ENCODE assay signal across 7 cellular contexts in genomic region chr6:125153541-125154183, GRCh38. TPM values are rescaled to one million over a fixed set of nuclear protein-coding genes. Genes with fewer than 3 reads are reported as not detected.
DNase-seq lines count a peak whose midpoint lies in the region; ATAC-seq and TF ChIP-seq lines count a peak whose summit lies in the region.

Gene TPD52L1, plus strand, starts transcription at chr6:125153773. Its CDS starts 179 bp downstream, at chr6:125153952.

- peak; percentile 87 for TF ChIP-seq CTCF in choroid plexus epithelial cell (conservative IDR thresholded peaks at IDR 0.05; ENCODE audit: low read depth, low read length)
- TF ChIP-seq CTCF in kidney epithelial cell (IDR thresholded peaks at IDR 0.05; ENCODE audit: insufficient read depth, low read length, poor library complexity, severe bottlenecking) = peak; percentile 97

- no peaks in the 10 kb centered on the region for H3K36me3 ChIP-seq in kidney epithelial cell (ENCODE audit: control insufficient read depth, insufficient read depth, low read length)

- ATAC-seq in GM18519 (IDR thresholded peaks at IDR 0.05; ENCODE audit: low FRiP score, unreplicated experiment) (peak; percentile 95), HG03025 (IDR thresholded peaks at IDR 0.05; ENCODE audit: low FRiP score, unreplicated experiment) (peak; percentile 98)

- H3K4me3 ChIP-seq in choroid plexus epithelial cell (ENCODE audit: low read depth, low read length) (peak within 1 kb of the TSS; percentile 66), kidney epithelial cell (ENCODE audit: low read depth, low read length) (peak within 1 kb of the TSS; percentile 63)

- no peaks in the 10 kb centered on the region for H3K27me3 ChIP-seq in kidney epithelial cell (ENCODE audit: control insufficient read depth, insufficient read depth, low read length)

- DNase-seq in NCI-H2107 treated with DMSO at 0.1 percent for 48 hours (lab: John Stamatoyannopoulos, UW; ENCODE audit: unreplicated experiment) (peak; percentile 54), choroid plexus epithelial cell (ENCODE audit: low read depth) (peak; percentile 69), kidney epithelial cell (ENCODE audit: low read depth) (peak; percentile 34)
- peak; percentile 19 for DNase-seq in activated CD4-positive, CD25-positive, alpha-beta regulatory T cell treated with anti-CD3 and anti-CD28 coated beads, Interleukin-2, amount 50 U/mL, for 16 hours (ENCODE audit: low read depth, low spot score)
- peak; percentile 39 to 48 (median 44) for DNase-seq in stimulated activated CD4-positive, alpha-beta T cell treated with anti-CD3 and anti-CD28 coated beads, Interleukin-12 subunit alpha, Interleukin-12 subunit beta, amount 100 ng/mL, for 48 hours (ENCODE audit: low read depth in 2 of 3, low spot score in 1 of 3)

RNA-seq across cellular contexts. Expression of gene TPD52L1, which starts in this region (rescaled TPM):
- 57.7 and 63.3 TPM in 2 replicates for total RNA-seq in kidney epithelial cell

Comparison
In these comparisons a context has a peak if more than half of its experiments do, and no peak if none do; other contexts are left out.
1. Peak in every context shown above with its lines: DNase-seq, ATAC-seq and H3K4me3 ChIP-seq.
2. DNase-seq: peak in every context shown above with its lines; median percentile 69 in choroid plexus epithelial cell; 54 in NCI-H2107 treated with DMSO at 0.1 percent for 48 hours; 44 in stimulated activated CD4-positive, alpha-beta T cell treated with anti-CD3 and anti-CD28 coated beads, Interleukin-12 subunit alpha, Interleukin-12 subunit beta, amount 100 ng/mL, for 48 hours; 34 in kidney epithelial cell; 19 in activated CD4-positive, CD25-positive, alpha-beta regulatory T cell treated with anti-CD3 and anti-CD28 coated beads, Interleukin-2, amount 50 U/mL, for 16 hours.